8 cellular contexts compared by ENCODE assay signal in the genomic region with DNA sequence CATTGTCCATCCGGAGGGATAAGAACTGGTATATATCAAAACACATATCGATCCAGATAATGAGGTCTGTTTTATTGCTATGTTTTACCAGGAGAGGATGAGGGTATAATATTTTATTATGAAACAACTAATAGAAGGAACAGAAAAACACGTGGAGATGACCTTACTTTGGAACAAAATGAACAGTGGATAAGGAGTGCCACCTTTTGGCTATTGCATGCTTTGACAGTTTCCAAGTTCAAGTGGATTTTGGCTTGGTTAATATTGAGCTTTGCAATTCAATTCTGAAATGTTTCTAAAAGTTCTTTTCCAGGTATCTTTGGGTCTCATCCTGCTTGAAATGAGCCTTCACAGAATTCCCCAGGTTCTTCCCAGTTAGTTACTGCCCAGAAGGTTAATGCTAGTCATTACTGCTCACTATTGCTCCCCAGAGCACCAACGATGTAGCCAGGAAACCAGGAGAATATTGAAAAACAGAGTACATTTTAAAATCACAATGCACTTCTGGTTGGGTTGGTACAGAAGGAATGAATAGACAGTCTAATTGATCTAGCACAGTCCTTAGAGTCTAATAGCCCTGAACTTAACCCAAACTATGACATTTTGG. TPM values are rescaled to one million over a fixed set of nuclear protein-coding genes. Genes with fewer than 3 reads are reported as not detected.
DNase-seq lines count a peak whose midpoint lies in the region; ATAC-seq and TF ChIP-seq lines count a peak whose summit lies in the region.

No MANE protein-coding gene starts in this region.

- intact Hi-C loops in heart right ventricle (cut with DNase I), result loop anchor here in 9 of 10 donors (2.0 to 10.0 kb wide), 9 partner anchors 90 to 1243 kb away; no protein-coding TSS in a partner anchor
- intact Hi-C loops in left colon (cut with DNase I, micrococcal nuclease), result loop anchor here in 1 of 2 donors (10.0 kb wide), 1 partner anchor 1233 kb away; no protein-coding TSS in a partner anchor

- H3K27ac ChIP-seq in KMS-11 (no peak overlapping the region), heart right ventricle (no peak overlapping the region)

- no peaks in the 10 kb centered on the region for H3K36me3 ChIP-seq in KMS-11 (ENCODE audit: insufficient read depth)
- no peaks in the 10 kb centered on the region for H3K36me3 ChIP-seq in heart right ventricle

- H4K20me1 ChIP-seq in KMS-11 (ENCODE audit: insufficient read depth), result no peaks in the 10 kb centered on the region

- peak; percentile 75 for ATAC-seq in GM19351 (IDR thresholded peaks at IDR 0.05; ENCODE audit: unreplicated experiment)
- peak; percentile 92 for ATAC-seq in SK-N-SH treated with all-trans-retinoic acid at 6 μM for 48 hours
- peak in 7 of 8 donors; percentile 44 to 77 (median 65) for ATAC-seq in heart right ventricle
- no peak for ATAC-seq in left colon
- ATAC-seq in stimulated activated effector memory CD8-positive, alpha-beta T cell treated with anti-CD3 and anti-CD28 coated beads, Interleukin-12 subunit alpha, Interleukin-12 subunit beta, amount 100 ng/mL, for 72 hours, result no peak

- H3K4me1 Mint-ChIP-seq in stimulated activated effector memory CD8-positive, alpha-beta T cell treated with anti-CD3 and anti-CD28 coated beads, Interleukin-12 subunit alpha, Interleukin-12 subunit beta, amount 100 ng/mL, for 72 hours, result no peaks in the 10 kb centered on the region

- H3K27ac Mint-ChIP-seq in stimulated activated effector memory CD8-positive, alpha-beta T cell treated with anti-CD3 and anti-CD28 coated beads, Interleukin-12 subunit alpha, Interleukin-12 subunit beta, amount 100 ng/mL, for 72 hours, result no peak overlapping the region

- H3K4me2 ChIP-seq in KMS-11, result no peak overlapping the region

- no peak overlapping the region for H3K4me3 ChIP-seq in AG09309 (ENCODE audit: control insufficient read depth, low read depth, low read length)
- no peak overlapping the region for H3K4me3 ChIP-seq in KMS-11 (IDR thresholded peaks at IDR 0.05; ENCODE audit: insufficient read depth, low read depth, low read length)
- no peak overlapping the region for H3K4me3 ChIP-seq in heart right ventricle

- H3K36me3 Mint-ChIP-seq in stimulated activated effector memory CD8-positive, alpha-beta T cell treated with anti-CD3 and anti-CD28 coated beads, Interleukin-12 subunit alpha, Interleukin-12 subunit beta, amount 100 ng/mL, for 72 hours, result no peaks in the 10 kb centered on the region

- no peak for DNase-seq in AG09309 (ENCODE audit: low read depth)
- DNase-seq in heart right ventricle, result peak in 1 of 2 donors; percentile 15
- DNase-seq in left colon, result no peak
- DNase-seq in stimulated activated effector memory CD8-positive, alpha-beta T cell treated with anti-CD3 and anti-CD28 coated beads, Interleukin-12 subunit alpha, Interleukin-12 subunit beta, amount 100 ng/mL, for 72 hours (ENCODE audit: low spot score in 2 of 2), result no peak
- no peak for DNase-seq in central memory CD4-positive, alpha-beta T cell

- no peaks in the 10 kb centered on the region for H3K79me2 ChIP-seq in KMS-11 (ENCODE audit: insufficient read depth, low read depth)

- H3K27me3 ChIP-seq in KMS-11 (ENCODE audit: insufficient read depth, low read depth) (no peaks in the 10 kb centered on the region), heart right ventricle (no peaks in the 10 kb centered on the region)

- H3K4me1 ChIP-seq in KMS-11 (ENCODE audit: low read depth, poor library complexity, severe bottlenecking) (no peaks in the 10 kb centered on the region), heart right ventricle (peaks cover 0 to 8% (median 0%) of the 10 kb centered on the region in 9 donors)

- no peak overlapping the region for H2AFZ ChIP-seq in KMS-11 (ENCODE audit: low read depth)

- H3K4me3 Mint-ChIP-seq in stimulated activated effector memory CD8-positive, alpha-beta T cell treated with anti-CD3 and anti-CD28 coated beads, Interleukin-12 subunit alpha, Interleukin-12 subunit beta, amount 100 ng/mL, for 72 hours, result no peak overlapping the region

- no peaks in the 10 kb centered on the region for H3K9me3 Mint-ChIP-seq in stimulated activated effector memory CD8-positive, alpha-beta T cell treated with anti-CD3 and anti-CD28 coated beads, Interleukin-12 subunit alpha, Interleukin-12 subunit beta, amount 100 ng/mL, for 72 hours

- TF ChIP-seq CTCF in AG09309 (IDR thresholded peaks at IDR 0.05; ENCODE audit: control insufficient read depth, insufficient read depth, low read depth, low read length, missing control alignments) (peak; percentile 75), KMS-11 (conservative IDR thresholded peaks at IDR 0.05; ENCODE audit: low read depth, low read length) (peak; percentile 55), heart right ventricle (IDR thresholded peaks at IDR 0.05) (peak in 8 of 9 donors; percentile 19 to 71 (median 58))

- H3K9me3 ChIP-seq in heart right ventricle, result no peaks in the 10 kb centered on the region

- no peak overlapping the region for H3K9ac ChIP-seq in KMS-11

- 46 to 55% methylated on average over 4 of the region's 4 CpGs for WGBS in heart right ventricle, 2 donors

TF ChIP-seq in SK-N-SH treated with all-trans-retinoic acid at 6 μM for 48 hours, 23 proteins besides CTCF, POLR2A, EP300 and RAD21:
- no peak for TF ChIP-seq ZC3H10 (CRISPR knock-in tag; IDR thresholded peaks at IDR 0.05)
- no peak for TF ChIP-seq ESRRG (CRISPR knock-in tag; IDR thresholded peaks at IDR 0.05)
- no peak for TF ChIP-seq ZNF70 (CRISPR knock-in tag; IDR thresholded peaks at IDR 0.05)
- TF ChIP-seq, protein P1, sequence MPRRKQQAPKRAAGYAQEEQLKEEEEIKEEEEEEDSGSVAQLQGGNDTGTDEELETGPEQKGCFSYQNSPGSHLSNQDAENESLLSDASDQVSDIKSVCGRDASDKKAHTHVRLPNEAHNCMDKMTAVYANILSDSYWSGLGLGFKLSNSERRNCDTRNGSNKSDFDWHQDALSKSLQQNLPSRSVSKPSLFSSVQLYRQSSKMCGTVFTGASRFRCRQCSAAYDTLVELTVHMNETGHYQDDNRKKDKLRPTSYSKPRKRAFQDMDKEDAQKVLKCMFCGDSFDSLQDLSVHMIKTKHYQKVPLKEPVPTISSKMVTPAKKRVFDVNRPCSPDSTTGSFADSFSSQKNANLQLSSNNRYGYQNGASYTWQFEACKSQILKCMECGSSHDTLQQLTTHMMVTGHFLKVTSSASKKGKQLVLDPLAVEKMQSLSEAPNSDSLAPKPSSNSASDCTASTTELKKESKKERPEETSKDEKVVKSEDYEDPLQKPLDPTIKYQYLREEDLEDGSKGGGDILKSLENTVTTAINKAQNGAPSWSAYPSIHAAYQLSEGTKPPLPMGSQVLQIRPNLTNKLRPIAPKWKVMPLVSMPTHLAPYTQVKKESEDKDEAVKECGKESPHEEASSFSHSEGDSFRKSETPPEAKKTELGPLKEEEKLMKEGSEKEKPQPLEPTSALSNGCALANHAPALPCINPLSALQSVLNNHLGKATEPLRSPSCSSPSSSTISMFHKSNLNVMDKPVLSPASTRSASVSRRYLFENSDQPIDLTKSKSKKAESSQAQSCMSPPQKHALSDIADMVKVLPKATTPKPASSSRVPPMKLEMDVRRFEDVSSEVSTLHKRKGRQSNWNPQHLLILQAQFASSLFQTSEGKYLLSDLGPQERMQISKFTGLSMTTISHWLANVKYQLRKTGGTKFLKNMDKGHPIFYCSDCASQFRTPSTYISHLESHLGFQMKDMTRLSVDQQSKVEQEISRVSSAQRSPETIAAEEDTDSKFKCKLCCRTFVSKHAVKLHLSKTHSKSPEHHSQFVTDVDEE (CRISPR knock-in tag; IDR thresholded peaks at IDR 0.05), result no peak
- TF ChIP-seq RARB (CRISPR knock-in tag; IDR thresholded peaks at IDR 0.05), result no peak
- TF ChIP-seq ZFP30 (CRISPR knock-in tag; IDR thresholded peaks at IDR 0.05), result no peak
- TF ChIP-seq OSR1 (CRISPR knock-in tag; IDR thresholded peaks at IDR 0.05), result no peak

RNA-seq across cellular contexts. Expression of a gene that starts 45.5 kb away (rescaled TPM):
- total RNA-seq in heart right ventricle (1 to 10 TPM in 2 of 10 donors, under 1 TPM in 4, not detected in 4; 0.37 to 2.0 (median 0.87) TPM), left colon (not detected)
- under 1 TPM; 0.01 to 0.07 TPM for polyA plus RNA-seq in heart right ventricle

Comparison
In these comparisons a context has a peak if more than half of its experiments do, and no peak if none do; other contexts are left out.
1. ATAC-seq: peak in GM19351 (single experiment), SK-N-SH treated with all-trans-retinoic acid at 6 μM for 48 hours (single experiment) and heart right ventricle (7 of 8); none in left colon (single experiment) and stimulated activated effector memory CD8-positive, alpha-beta T cell treated with anti-CD3 and anti-CD28 coated beads, Interleukin-12 subunit alpha, Interleukin-12 subunit beta, amount 100 ng/mL, for 72 hours (single experiment).
2. Peak in every context shown above with its lines, with median percentiles within 50 percentile points of each other: CTCF ChIP-seq.